10 cellular contexts compared by ENCODE assay signal in genomic region chr4:152385551-152385950, GRCh38.
DNase-seq lines count a peak whose midpoint lies in the region; ATAC-seq and TF ChIP-seq lines count a peak whose summit lies in the region.
"Had no signal": no experiment of that assay in that cellular context is flagged by ENCODE, and none has a peak within 500 bp of the region (broad histone marks: within the 10 kb centered on the region; RNA-seq: fewer than 3 reads in every experiment).

No MANE protein-coding gene starts in this region.

- BruUV-seq in PC-9 (replicated peaks; lab: Mats Ljungman, UMichigan) = no TSS peak

- TF ChIP-seq CTCF in PC-9 (conservative IDR thresholded peaks at IDR 0.05) (peak; percentile 66; the same call in 1 of the 2 replicates), fibroblast of pulmonary artery (IDR thresholded peaks at IDR 0.05; ENCODE audit: low read length, missing control alignments) (peak; percentile 68), thyroid gland (IDR thresholded peaks at IDR 0.05) (peak in 5 of 6 experiments; percentile 24 to 65 (median 50))

- no peaks in the 10 kb centered on the region for H3K9me2 ChIP-seq in PC-9 (ENCODE audit: insufficient read depth)

- H3K4me1 ChIP-seq in PC-9 (replicated peaks; ENCODE audit: insufficient read depth) (no peaks in the 10 kb centered on the region), thyroid gland (peaks cover 5 to 6% of the 10 kb centered on the region in 2 donors)

- 5 to 10% methylated on average over 1 of the region's 1 CpG for WGBS in thyroid gland, 2 donors

- TF ChIP-seq POLR2A in thyroid gland (IDR thresholded peaks at IDR 0.05) = no peak

- H3K27ac ChIP-seq in PC-9 (no peak overlapping the region), thyroid gland (no peak overlapping the region)

- intact Hi-C loops in PC-9 (cut with micrococcal nuclease; ENCODE audit: unreplicated experiment) = loop anchor here (5.0 to 10.0 kb wide), 3 partner anchors 338 to 1271 kb away; no protein-coding TSS in a partner anchor
- intact Hi-C loops in thyroid gland (cut with DNase I) = loop anchor here (5.0 kb wide), 1 partner anchor 338 kb away; no protein-coding TSS in a partner anchor

- H3K9me3 ChIP-seq in PC-9 (ENCODE audit: insufficient read depth, low read depth) (no peaks in the 10 kb centered on the region), thyroid gland (no peaks in the 10 kb centered on the region)
- H3K9me3 ChIP-seq: mucosa of descending colon had no signal

- peaks cover 8% of the 10 kb centered on the region; the same call in 1 of the 2 replicates for H3K79me2 ChIP-seq in PC-9 (ENCODE audit: low read depth)

- DNase-seq in NCI-H748 (lab: John Stamatoyannopoulos, UW; ENCODE audit: unreplicated experiment) = peak; percentile 34
- DNase-seq in NCI-H748 treated with DMSO at 0.1 percent for 48 hours (lab: John Stamatoyannopoulos, UW) = no peak
- DNase-seq in PC-9 = no peak
- peak; percentile 37 for DNase-seq in fibroblast of pulmonary artery (ENCODE audit: low read depth)
- DNase-seq in thyroid gland = peak in 1 of 2 donors; percentile 4
- no peak for DNase-seq in GOT3 (lab: John Stamatoyannopoulos, UW)
- DNase-seq: activated T-cell treated with anti-CD3 and anti-CD28 coated beads for 4 hours, mucosa of descending colon had no signal

- POLR2A ChIA-PET in PC-9 (lab: Charles Lee; ENCODE audit: unreplicated experiment) = interaction anchor here (0.6 kb wide), 1 partner anchor 27 kb away, joined by 3 read pairs; no protein-coding TSS in a partner anchor

- H3F3A ChIP-seq in PC-9 (ENCODE audit: insufficient read depth, low read depth) = 0 out of 2 replicates have a peak, but pooled peaks cover 6% of the 10 kb centered on the region

- no peak for ATAC-seq in HG03354 (IDR thresholded peaks at IDR 0.05; ENCODE audit: poor library complexity, severe bottlenecking, unreplicated experiment)
- ATAC-seq in HG02763 (IDR thresholded peaks at IDR 0.05; ENCODE audit: unreplicated experiment) = no peak
- ATAC-seq: mucosa of descending colon had no signal

- H3K36me3 ChIP-seq in PC-9 (ENCODE audit: low read depth) (no peaks in the 10 kb centered on the region), thyroid gland (no peaks in the 10 kb centered on the region)

- H3K27me3 ChIP-seq in PC-9 (ENCODE audit: insufficient read depth, low read depth) = no peaks in the 10 kb centered on the region
- H3K27me3 ChIP-seq in thyroid gland = no peaks in the 10 kb centered on the region

- H4K20me1 ChIP-seq in PC-9 (ENCODE audit: insufficient read depth) = peaks cover 10% of the 10 kb centered on the region

- H3K4me2 ChIP-seq in PC-9 = no peak overlapping the region

- H3K4me3 ChIP-seq in PC-9 = no peak overlapping the region
- H3K4me3 ChIP-seq in fibroblast of pulmonary artery (replicated peaks; ENCODE audit: low read depth, low read length) = no peak overlapping the region
- no peak overlapping the region for H3K4me3 ChIP-seq in thyroid gland (replicated peaks in 1 of 3)
- H3K4me3 ChIP-seq: mucosa of descending colon had no signal

- H2AFZ ChIP-seq in PC-9 = no peak overlapping the region

- CTCF ChIA-PET in PC-9 (lab: Charles Lee) = interaction anchor here (1.1 kb wide), 1 partner anchor 1268 kb away, joined by 4 read pairs; no protein-coding TSS in a partner anchor

Comparison
In these comparisons a context has a peak if more than half of its experiments do, and no peak if none do; other contexts are left out.
1. DNase-seq: peak in NCI-H748 (single experiment) and fibroblast of pulmonary artery (single experiment); none in NCI-H748 treated with DMSO at 0.1 percent for 48 hours (single experiment), PC-9 (0 of 2) and GOT3 (single experiment).
2. Peak in every context shown above with its lines, with median percentiles within 50 percentile points of each other: CTCF ChIP-seq.